8 cellular contexts compared by ENCODE assay signal in genomic region chr3:42539871-42540714, GRCh38.
A peak's percentile ranks its signal among the peaks of the same experiment; 100 is the strongest.
DNase-seq lines count a peak whose midpoint lies in the region; ATAC-seq and TF ChIP-seq lines count a peak whose summit lies in the region.

No MANE protein-coding gene starts in this region.

- ATAC-seq in HG02623 (IDR thresholded peaks at IDR 0.05; ENCODE audit: unreplicated experiment) (peak; percentile 61), GM18520 (IDR thresholded peaks at IDR 0.05; ENCODE audit: unreplicated experiment) (no peak)

- peak; percentile 61 for TF ChIP-seq CTCF in astrocyte of the cerebellum (IDR thresholded peaks at IDR 0.05; ENCODE audit: low read depth, low read length, missing control alignments)

- in situ Hi-C loops in astrocyte of the cerebellum (cut with HindIII; ENCODE audit: low sequenced_read_pairs), result no loop called here

- no peak overlapping the region for H3K4me3 ChIP-seq in astrocyte of the cerebellum (ENCODE audit: low read depth, low read length)

- DNase-seq in DMS53 (lab: John Stamatoyannopoulos, UW) (peak; percentile 70), T follicular helper cell (ENCODE audit: low read depth) (peak; percentile 49), astrocyte of the cerebellum (ENCODE audit: low read depth) (no peak), iris pigment epithelial cell (ENCODE audit: low read depth) (peak; percentile 8), MV-4-11 (lab: John Stamatoyannopoulos, UW) (no peak)
- DNase-seq in stimulated activated CD4-positive, alpha-beta T cell treated with anti-CD3 and anti-CD28 coated beads, Interleukin-4, amount 100 ng/mL, for 1 hour, result peak; percentile 52

Comparison
In these comparisons a context has a peak if more than half of its experiments do, and no peak if none do; other contexts are left out.
1. DNase-seq: peak in DMS53 (single experiment), T follicular helper cell (single experiment), iris pigment epithelial cell (single experiment) and stimulated activated CD4-positive, alpha-beta T cell treated with anti-CD3 and anti-CD28 coated beads, Interleukin-4, amount 100 ng/mL, for 1 hour (single experiment); none in astrocyte of the cerebellum (single experiment) and MV-4-11 (single experiment).